In genomic region chrX:47482065-47482511, GRCh38 we compare ENCODE assay signal across 8 cellular contexts. TPM values are rescaled to one million over a fixed set of nuclear protein-coding genes. Genes with fewer than 3 reads are reported as not detected.
DNase-seq lines count a peak whose midpoint lies in the region; ATAC-seq and TF ChIP-seq lines count a peak whose summit lies in the region.

No MANE protein-coding gene starts in this region.

- WGBS in transverse colon (ENCODE audit: low coverage in 1 of 2), 2 donors = 43% methylated on average over 8 of the region's 8 CpGs; no CpG with 5 or more reads in 1 of the 2 donors

- POLR2A ChIA-PET in Caco-2 (lab: Charles Lee) = no interaction called here

- H3K36me3 ChIP-seq in Caco-2 (ENCODE audit: control insufficient read depth, insufficient read depth, low read length) (no peaks in the 10 kb centered on the region), kidney epithelial cell (ENCODE audit: control insufficient read depth, insufficient read depth, low read length) (no peaks in the 10 kb centered on the region), transverse colon (no peaks in the 10 kb centered on the region)

- in situ Hi-C loops in transverse colon (cut with MboI; ENCODE audit: low pct_ligation_motif_present in 1 of 4, low pct_unique_long_range_greater_than_20kb in 1 of 4, low sequenced_read_pairs in 3 of 4) = no loop called here

- DNase-seq in Caco-2 (no peak), HFF-Myc (ENCODE audit: extremely low read depth, low read depth) (no peak), kidney epithelial cell (ENCODE audit: low read depth) (no peak), transverse colon (no peak), mesenteric fat pad (ENCODE audit: low spot score) (no peak), NCI-H446 treated with DMSO at 0.1 percent for 48 hours (lab: John Stamatoyannopoulos, UW) (no peak)
- DNase-seq in activated T-cell treated with anti-CD3 and anti-CD28 coated beads, Interleukin-2, amount 50 U/mL, for 72 hours = peak; percentile 34 to 38

- H3K4me1 ChIP-seq in Caco-2 (no peaks in the 10 kb centered on the region), transverse colon (peaks cover 0 to 23% (median 0%) of the 10 kb centered on the region in 4 donors)

- intact Hi-C loops in Caco-2 (cut with micrococcal nuclease; ENCODE audit: unreplicated experiment) = loop anchor here (5.0 kb wide), 1 partner anchor 290 kb away; the partner anchor contains the start of gene UBA1
- intact Hi-C loops in transverse colon (cut with DNase I; ENCODE audit: low total_unique reads) = no loop called here

- no peaks in the 10 kb centered on the region for H3K27me3 Mint-ChIP-seq in Caco-2 (ENCODE audit: insufficient read depth, unreplicated experiment)
- no peaks in the 10 kb centered on the region for H3K27me3 Mint-ChIP-seq in activated T-cell treated with anti-CD3 and anti-CD28 coated beads, Interleukin-2, amount 50 U/mL, for 72 hours (ENCODE audit: low read depth)

- CTCF ChIA-PET in Caco-2 (lab: Charles Lee) = no interaction called here

- peak overlapping the region; percentile 93 for H3K4me3 Mint-ChIP-seq in Caco-2 (ENCODE audit: unreplicated experiment)
- H3K4me3 Mint-ChIP-seq in activated T-cell treated with anti-CD3 and anti-CD28 coated beads, Interleukin-2, amount 50 U/mL, for 72 hours = peak overlapping the region; percentile 82 to 88

- no peaks in the 10 kb centered on the region for H3K9me3 Mint-ChIP-seq in Caco-2 (ENCODE audit: unreplicated experiment)
- no peaks in the 10 kb centered on the region for H3K9me3 Mint-ChIP-seq in activated T-cell treated with anti-CD3 and anti-CD28 coated beads, Interleukin-2, amount 50 U/mL, for 72 hours

- ATAC-seq in activated T-cell treated with anti-CD3 and anti-CD28 coated beads, Interleukin-2, amount 50 U/mL, for 72 hours (replicated peaks in 1 of 2) = peak; percentile 58 to 68
- ATAC-seq in GM21737 (IDR thresholded peaks at IDR 0.05; ENCODE audit: unreplicated experiment) = no peak

- no TSS peak for BruUV-seq in Caco-2 (replicated peaks; lab: Mats Ljungman, UMichigan)

- H3K9me3 ChIP-seq in Caco-2 = no peaks in the 10 kb centered on the region
- H3K9me3 ChIP-seq in transverse colon = no peaks in the 10 kb centered on the region

- TF ChIP-seq POLR2A in transverse colon (IDR thresholded peaks at IDR 0.05) = no peak

- H3K4me1 Mint-ChIP-seq in Caco-2 (ENCODE audit: low read depth, unreplicated experiment) = peaks cover 9% of the 10 kb centered on the region
- peaks cover 53% of the 10 kb centered on the region for H3K4me1 Mint-ChIP-seq in activated T-cell treated with anti-CD3 and anti-CD28 coated beads, Interleukin-2, amount 50 U/mL, for 72 hours (ENCODE audit: low read depth)

- peak overlapping the region; percentile 61 for H3K27ac Mint-ChIP-seq in Caco-2 (ENCODE audit: unreplicated experiment)
- peak overlapping the region; percentile 73 for H3K27ac Mint-ChIP-seq in activated T-cell treated with anti-CD3 and anti-CD28 coated beads, Interleukin-2, amount 50 U/mL, for 72 hours

- H3K27ac ChIP-seq in transverse colon = peak overlapping the region; percentile 92 to 99 (median 96)

- H3K27me3 ChIP-seq in Caco-2 (replicated peaks; ENCODE audit: control insufficient read depth, insufficient read depth, low read length) = no peaks in the 10 kb centered on the region
- H3K27me3 ChIP-seq in kidney epithelial cell (ENCODE audit: control insufficient read depth, insufficient read depth, low read length) = no peaks in the 10 kb centered on the region
- H3K27me3 ChIP-seq in transverse colon = no peaks in the 10 kb centered on the region

- H3K4me3 ChIP-seq in Caco-2 (ENCODE audit: low read depth, low read length) (peak overlapping the region; percentile 65), HFF-Myc (replicated peaks; ENCODE audit: low read depth, low read length) (peak overlapping the region; percentile 65), kidney epithelial cell (ENCODE audit: low read depth, low read length) (peak overlapping the region; percentile 53), transverse colon (peak overlapping the region; percentile 12 to 92 (median 76))

- peaks cover 6% of the 10 kb centered on the region for H3K36me3 Mint-ChIP-seq in Caco-2 (ENCODE audit: insufficient read depth, unreplicated experiment)
- H3K36me3 Mint-ChIP-seq in activated T-cell treated with anti-CD3 and anti-CD28 coated beads, Interleukin-2, amount 50 U/mL, for 72 hours (ENCODE audit: insufficient read depth in 2 of 2) = no peaks in the 10 kb centered on the region

- TF ChIP-seq CTCF in Caco-2 (IDR thresholded peaks at IDR 0.05; ENCODE audit: insufficient read depth in 1 of 2, low read depth in 1 of 2, low read length in 1 of 2, severe bottlenecking in 1 of 2, unreplicated experiment in 1 of 2) = no peak
- no peak for TF ChIP-seq CTCF in HFF-Myc (IDR thresholded peaks at IDR 0.05; ENCODE audit: low read depth, low read length, missing control alignments)
- TF ChIP-seq CTCF in kidney epithelial cell (IDR thresholded peaks at IDR 0.05; ENCODE audit: insufficient read depth, low read length, poor library complexity, severe bottlenecking) = no peak
- no peak for TF ChIP-seq CTCF in transverse colon (IDR thresholded peaks at IDR 0.05)

- no peak for TF ChIP-seq EP300 in transverse colon (IDR thresholded peaks at IDR 0.05; ENCODE audit: low read depth)

RNA-seq across cellular contexts. Expression of gene ZNF41, which starts 0.9 kb away (rescaled TPM):
- total RNA-seq in Caco-2 (2022) (5.1 and 6.6 TPM in 2 replicates), kidney epithelial cell (4.1 and 4.5 TPM in 2 replicates), transverse colon (10 to 100 TPM in 2 of 4 donors, 1 to 10 TPM in 2; 2.6 to 14.1 (median 9.2) TPM), mesenteric fat pad (8.0 TPM)
- 1 to 10 TPM; 6.1 to 8.2 TPM for total RNA-seq in activated T-cell treated with anti-CD3 and anti-CD28 coated beads, Interleukin-2, amount 50 U/mL, for 72 hours

Comparison
In these comparisons a context has a peak if more than half of its experiments do, and no peak if none do; other contexts are left out.
1. DNase-seq: peak in activated T-cell treated with anti-CD3 and anti-CD28 coated beads, Interleukin-2, amount 50 U/mL, for 72 hours (2 of 2); none in Caco-2 (0 of 2), HFF-Myc (single experiment), kidney epithelial cell (single experiment), transverse colon (single experiment), mesenteric fat pad (single experiment) and NCI-H446 treated with DMSO at 0.1 percent for 48 hours (single experiment).
2. Peak in every context shown above with its lines, with median percentiles within 50 percentile points of each other: H3K4me3 ChIP-seq.